In genomic region chr18:76709659-76710645, GRCh38 we compare ENCODE assay signal across 8 cellular contexts.
DNase-seq lines count a peak whose midpoint lies in the region; ATAC-seq and TF ChIP-seq lines count a peak whose summit lies in the region.

No MANE protein-coding gene starts in this region.

- no peak overlapping the region for H3K4me3 ChIP-seq in Caco-2 (ENCODE audit: low read depth, low read length)
- H3K4me3 ChIP-seq in OCI-LY3 (ENCODE audit: low read length) = peak overlapping the region; percentile 40

- no peak overlapping the region for H3K27ac ChIP-seq in OCI-LY3 (ENCODE audit: low read length)
- no peak overlapping the region for H3K27ac ChIP-seq in substantia nigra (ENCODE audit: low read depth, low read length, poor library complexity, severe bottlenecking)

- no peaks in the 10 kb centered on the region for H3K27me3 ChIP-seq in Caco-2 (replicated peaks; ENCODE audit: control insufficient read depth, insufficient read depth, low read length)
- H3K27me3 ChIP-seq in OCI-LY3 (ENCODE audit: low read depth, low read length) = 0 out of 2 replicates have a peak, but pooled peaks cover 2% of the 10 kb centered on the region

- CTCF ChIA-PET in Caco-2 (lab: Charles Lee) = interaction anchor here (1.0 to 1.2 kb wide), 3 partner anchors 11 to 358 kb away, joined by 3 to 6 read pairs (median 3); no protein-coding TSS in a partner anchor

- H3K36me3 ChIP-seq in Caco-2 (ENCODE audit: control insufficient read depth, insufficient read depth, low read length) (no peaks in the 10 kb centered on the region), OCI-LY3 (replicated peaks; ENCODE audit: low read depth, low read length) (no peaks in the 10 kb centered on the region)

- H3K9me3 Mint-ChIP-seq in Caco-2 (ENCODE audit: unreplicated experiment) = no peaks in the 10 kb centered on the region
- H3K9me3 Mint-ChIP-seq in natural killer cell = no peaks in the 10 kb centered on the region

- H4K20me1 ChIP-seq in OCI-LY3 (ENCODE audit: insufficient read depth, low read length) = no peaks in the 10 kb centered on the region

- BruUV-seq in Caco-2 (replicated peaks; lab: Mats Ljungman, UMichigan) = no TSS peak

- no peak overlapping the region for H3K4me3 Mint-ChIP-seq in Caco-2 (ENCODE audit: unreplicated experiment)
- no peak overlapping the region for H3K4me3 Mint-ChIP-seq in natural killer cell

- DNase-seq in Caco-2 (peak; percentile 23 to 41), HuH-7.5 (ENCODE audit: low spot score) (peak; percentile 49), activated T-cell treated with anti-CD3 and anti-CD28 coated beads for 24 hours (ENCODE audit: low read depth) (peak; percentile 44), natural killer cell (peak; percentile 51), substantia nigra (lab: John Stamatoyannopoulos, UW) (peak in 37 of 49 donors; percentile 8 to 63 (median 35))

- no peaks in the 10 kb centered on the region for H3K4me1 Mint-ChIP-seq in Caco-2 (ENCODE audit: low read depth, unreplicated experiment)
- no peaks in the 10 kb centered on the region for H3K4me1 Mint-ChIP-seq in natural killer cell

- H3K4me2 ChIP-seq in OCI-LY3 (ENCODE audit: low read length) = peak overlapping the region; percentile 55

- no peaks in the 10 kb centered on the region for H3K36me3 Mint-ChIP-seq in Caco-2 (ENCODE audit: insufficient read depth, unreplicated experiment)
- H3K36me3 Mint-ChIP-seq in natural killer cell = no peaks in the 10 kb centered on the region

- H3K9ac ChIP-seq in OCI-LY3 (ENCODE audit: low read length) = no peak overlapping the region

- no peaks in the 10 kb centered on the region for H3K9me3 ChIP-seq in Caco-2
- H3K9me3 ChIP-seq in OCI-LY3 (ENCODE audit: insufficient read depth, low read length) = no peaks in the 10 kb centered on the region

- H3K27me3 Mint-ChIP-seq in Caco-2 (ENCODE audit: insufficient read depth, unreplicated experiment) (no peaks in the 10 kb centered on the region), natural killer cell (ENCODE audit: low read depth in 2 of 2) (no peaks in the 10 kb centered on the region)

- H3K27ac Mint-ChIP-seq in Caco-2 (ENCODE audit: unreplicated experiment) = no peak overlapping the region
- no peak overlapping the region for H3K27ac Mint-ChIP-seq in natural killer cell

- H2AFZ ChIP-seq in OCI-LY3 (ENCODE audit: low read depth, low read length) = peak overlapping the region; percentile 78

- TF ChIP-seq CTCF in Caco-2 (IDR thresholded peaks at IDR 0.05; ENCODE audit: insufficient read depth in 1 of 2, low read depth in 1 of 2, low read length in 1 of 2, severe bottlenecking in 1 of 2, unreplicated experiment in 1 of 2) (peak; percentile 37 to 60), OCI-LY3 (IDR thresholded peaks at IDR 0.05; ENCODE audit: low read depth, low read length) (peak; percentile 100), natural killer cell (IDR thresholded peaks at IDR 0.05) (peak; percentile 92)

- H3K4me1 ChIP-seq in Caco-2 (no peaks in the 10 kb centered on the region), OCI-LY3 (ENCODE audit: low read length) (no peaks in the 10 kb centered on the region)

- POLR2A ChIA-PET in Caco-2 (lab: Charles Lee) = no interaction called here

- H3K79me2 ChIP-seq in OCI-LY3 (ENCODE audit: low read length) = no peaks in the 10 kb centered on the region

- ATAC-seq in GM21423 (IDR thresholded peaks at IDR 0.05; ENCODE audit: unreplicated experiment) = peak; percentile 85
- ATAC-seq in esophagus mucosa = peak; percentile 86
- peak; percentile 81 to 99 (median 95) for ATAC-seq in natural killer cell

- intact Hi-C loops in Caco-2 (cut with micrococcal nuclease; ENCODE audit: unreplicated experiment) = loop anchor here (1.0 kb wide), 1 partner anchor 311 kb away; no protein-coding TSS in a partner anchor
- intact Hi-C loops in natural killer cell (cut with micrococcal nuclease) = loop anchor here (1.0 kb wide), 1 partner anchor 311 kb away; no protein-coding TSS in a partner anchor

Comparison
In these comparisons a context has a peak if more than half of its experiments do, and no peak if none do; other contexts are left out.
1. CTCF ChIP-seq: peak in every context shown above with its lines; median percentile 100 in OCI-LY3; 92 in natural killer cell; 48 in Caco-2.